ENCODE assay signal across 24 cellular contexts in genomic region chr13:110440946-110441731, GRCh38.
"Had no signal": no experiment of that assay in that cellular context is flagged by ENCODE, and none has a peak within 500 bp of the region (broad histone marks: within the 10 kb centered on the region; RNA-seq: fewer than 3 reads in every experiment).

No MANE protein-coding gene starts in this region.

- H3K4me3 Mint-ChIP-seq: activated B cell treated with CpG ODN at 0.5 μM for 24 hours; activated CD4-positive, alpha-beta T cell treated with anti-CD3 and anti-CD28 coated beads for 36 hours; activated naive CD4-positive, alpha-beta T cell treated with anti-CD3 and anti-CD28 coated beads, Interleukin-2, amount 10 ng/mL, durations not matched to agents 7 days and 5 days; activated T-cell treated with anti-CD3 and anti-CD28 coated beads, Interleukin-2, amount 50 U/mL, for 72 hours; memory B cell; naive B cell; T-helper 17 cell had no signal

- H3K9me3 ChIP-seq: body of pancreas, heart left ventricle, ovary, prostate gland, thyroid gland, uterus had no signal

- H3K4me3 ChIP-seq: body of pancreas, cardiac muscle cell, heart left ventricle, ovary, prostate gland, thyroid gland, uterus had no signal

- H3K9me3 Mint-ChIP-seq: activated B cell treated with CpG ODN at 0.5 μM for 24 hours; activated naive CD4-positive, alpha-beta T cell treated with anti-CD3 and anti-CD28 coated beads, Interleukin-2, amount 10 ng/mL, durations not matched to agents 7 days and 5 days; activated T-cell treated with anti-CD3 and anti-CD28 coated beads, Interleukin-2, amount 50 U/mL, for 72 hours; memory B cell had no signal

- H3K27ac Mint-ChIP-seq: activated B cell treated with CpG ODN at 0.5 μM for 24 hours; activated CD4-positive, alpha-beta T cell treated with anti-CD3 and anti-CD28 coated beads for 36 hours; activated naive CD4-positive, alpha-beta T cell treated with anti-CD3 and anti-CD28 coated beads, Interleukin-2, amount 10 ng/mL, durations not matched to agents 7 days and 5 days; activated T-cell treated with anti-CD3 and anti-CD28 coated beads, Interleukin-2, amount 50 U/mL, for 72 hours; memory B cell; T-helper 17 cell had no signal

- H3K4me1 Mint-ChIP-seq: activated CD4-positive, alpha-beta T cell treated with anti-CD3 and anti-CD28 coated beads for 36 hours; activated naive CD4-positive, alpha-beta T cell treated with anti-CD3 and anti-CD28 coated beads, Interleukin-2, amount 10 ng/mL, durations not matched to agents 7 days and 5 days had no signal

- H3K27ac ChIP-seq: body of pancreas, cardiac muscle cell, ovary, prostate gland, thyroid gland, uterus had no signal

- H3K36me3 Mint-ChIP-seq: activated naive CD4-positive, alpha-beta T cell treated with anti-CD3 and anti-CD28 coated beads, Interleukin-2, amount 10 ng/mL, durations not matched to agents 7 days and 5 days; memory B cell; naive B cell had no signal

- H3K4me1 ChIP-seq: body of pancreas, prostate gland, uterus had no signal

- ATAC-seq: activated CD4-positive, alpha-beta T cell treated with anti-CD3 and anti-CD28 coated beads for 36 hours; activated T-cell treated with anti-CD3 and anti-CD28 coated beads, Interleukin-2, amount 50 U/mL, for 72 hours; body of pancreas; esophagus mucosa; heart left ventricle; left cardiac atrium; T-helper 17 cell had no signal

- DNase-seq: activated B cell treated with CpG ODN at 0.5 μM for 24 hours; activated CD4-positive, alpha-beta T cell treated with anti-CD3 and anti-CD28 coated beads for 36 hours; activated CD4-positive, alpha-beta T cell treated with anti-CD3 and anti-CD28 coated beads, Interleukin-2, amount 50 U/mL, for 4 hours; activated effector memory CD4-positive, alpha-beta T cell treated with Interleukin-2 at 50 U/mL for 16 hours; activated naive CD4-positive, alpha-beta T cell treated with anti-CD3 and anti-CD28 coated beads, Interleukin-2, amount 10 ng/mL, durations not matched to agents 7 days and 5 days; activated T-cell treated with anti-CD3 and anti-CD28 coated beads, Interleukin-2, amount 50 U/mL, for 72 hours; amygdala; body of pancreas; effector memory CD4-positive, alpha-beta T cell; heart left ventricle; left cardiac atrium; naive B cell; stimulated activated CD4-positive, alpha-beta T cell treated with anti-CD3 and anti-CD28 coated beads, Interleukin-12 subunit alpha, Interleukin-12 subunit beta, amount 100 ng/mL, for 4 hours; stimulated activated CD4-positive, alpha-beta T cell treated with anti-CD3 and anti-CD28 coated beads, Interleukin-4, amount 100 ng/mL, for 4 hours; stimulated activated naive CD8-positive, alpha-beta T cell treated with anti-CD3 and anti-CD28 coated beads, Interleukin-15, Interleukin-2, amounts not matched to agents 100 U/mL and 50 U/mL, for 24 hours; substantia nigra; T-helper 17 cell; thyroid gland; uterus had no signal

- H3K36me3 ChIP-seq: ovary, prostate gland, uterus had no signal

- H3K27me3 ChIP-seq: body of pancreas, cardiac muscle cell, heart left ventricle, ovary, thyroid gland, uterus had no signal
